Comparison of ENCODE assay signal across 9 cellular contexts in genomic region chr3:42072583-42072924, GRCh38. TPM values are rescaled to one million over a fixed set of nuclear protein-coding genes. Genes with fewer than 3 reads are reported as not detected.
DNase-seq lines count a peak whose midpoint lies in the region; ATAC-seq and TF ChIP-seq lines count a peak whose summit lies in the region.
"Had no signal": no experiment of that assay in that cellular context is flagged by ENCODE, and none has a peak within 500 bp of the region (broad histone marks: within the 10 kb centered on the region; RNA-seq: fewer than 3 reads in every experiment).

No MANE protein-coding gene starts in this region.

- no peak for TF ChIP-seq EP300 in sigmoid colon (IDR thresholded peaks at IDR 0.05)

- WGBS in sigmoid colon, 2 donors = 32 to 33% methylated on average over 5 of the region's 5 CpGs

- peaks cover 26% of the 10 kb centered on the region for H3K4me1 ChIP-seq in fibroblast of lung (ENCODE audit: control insufficient read depth, extremely low read depth, insufficient read depth, low read length)
- H3K4me1 ChIP-seq in sigmoid colon = peaks cover 0 to 84% (median 76%) of the 10 kb centered on the region in 4 donors

- ATAC-seq in GM21619 (IDR thresholded peaks at IDR 0.05; ENCODE audit: unreplicated experiment) (no peak), HG02852 (IDR thresholded peaks at IDR 0.05; ENCODE audit: unreplicated experiment) (no peak)
- no peak for ATAC-seq in stimulated activated effector memory CD8-positive, alpha-beta T cell treated with anti-CD3 and anti-CD28 coated beads, Interleukin-12 subunit alpha, Interleukin-12 subunit beta, amount 100 ng/mL, for 72 hours

- H3K9ac ChIP-seq in fibroblast of lung (ENCODE audit: insufficient read depth, low read length) = no peak overlapping the region

- peaks cover 29% of the 10 kb centered on the region for H3K4me1 Mint-ChIP-seq in stimulated activated effector memory CD8-positive, alpha-beta T cell treated with anti-CD3 and anti-CD28 coated beads, Interleukin-12 subunit alpha, Interleukin-12 subunit beta, amount 100 ng/mL, for 72 hours

- no peaks in the 10 kb centered on the region for H3K9me3 Mint-ChIP-seq in stimulated activated effector memory CD8-positive, alpha-beta T cell treated with anti-CD3 and anti-CD28 coated beads, Interleukin-12 subunit alpha, Interleukin-12 subunit beta, amount 100 ng/mL, for 72 hours

- no peak overlapping the region for H3K27ac Mint-ChIP-seq in stimulated activated effector memory CD8-positive, alpha-beta T cell treated with anti-CD3 and anti-CD28 coated beads, Interleukin-12 subunit alpha, Interleukin-12 subunit beta, amount 100 ng/mL, for 72 hours
- H3K27ac Mint-ChIP-seq: activated naive CD8-positive, alpha-beta T cell had no signal

- no peaks in the 10 kb centered on the region for H3K36me3 Mint-ChIP-seq in stimulated activated effector memory CD8-positive, alpha-beta T cell treated with anti-CD3 and anti-CD28 coated beads, Interleukin-12 subunit alpha, Interleukin-12 subunit beta, amount 100 ng/mL, for 72 hours

- H3K79me2 ChIP-seq in fibroblast of lung (ENCODE audit: control insufficient read depth, insufficient read depth, low read length) = peaks cover 68% of the 10 kb centered on the region

- TF ChIP-seq POLR2A in sigmoid colon (IDR thresholded peaks at IDR 0.05) = no peak

- H3K4me3 Mint-ChIP-seq in stimulated activated effector memory CD8-positive, alpha-beta T cell treated with anti-CD3 and anti-CD28 coated beads, Interleukin-12 subunit alpha, Interleukin-12 subunit beta, amount 100 ng/mL, for 72 hours = no peak overlapping the region
- H3K4me3 Mint-ChIP-seq: activated naive CD8-positive, alpha-beta T cell had no signal

- no peaks in the 10 kb centered on the region for H4K20me1 ChIP-seq in fibroblast of lung (ENCODE audit: control insufficient read depth, extremely low read depth, insufficient read depth, low read length)

- peak overlapping the region; percentile 96 for H3K27ac ChIP-seq in RWPE1
- peak overlapping the region; percentile 66 for H3K27ac ChIP-seq in fibroblast of lung (ENCODE audit: insufficient read depth, low read length)
- H3K27ac ChIP-seq in sigmoid colon = peak overlapping the region; percentile 76 to 93 (median 87)

- no peaks in the 10 kb centered on the region for H3K36me3 ChIP-seq in fibroblast of lung (ENCODE audit: control insufficient read depth, insufficient read depth, low read length)
- H3K36me3 ChIP-seq in sigmoid colon = no peaks in the 10 kb centered on the region

- no peaks in the 10 kb centered on the region for H3K27me3 ChIP-seq in fibroblast of lung (ENCODE audit: control insufficient read depth, insufficient read depth, low read length)
- H3K27me3 ChIP-seq in sigmoid colon = no peaks in the 10 kb centered on the region

- no peaks in the 10 kb centered on the region for H3K9me3 ChIP-seq in fibroblast of lung (ENCODE audit: control insufficient read depth, insufficient read depth, low read depth, low read length)
- H3K9me3 ChIP-seq in sigmoid colon = no peaks in the 10 kb centered on the region

- POLR2A ChIA-PET in RWPE1 (lab: Yijun Ruan, JAX; ENCODE audit: low non-redundant PET) = no interaction called here

- no peak for DNase-seq in GM12865 (ENCODE audit: low read depth)
- DNase-seq in RWPE1 (ENCODE audit: low spot score) = no peak
- DNase-seq in fibroblast of lung (ENCODE audit: low read depth in 2 of 2) = no peak
- no peak for DNase-seq in sigmoid colon
- DNase-seq in stimulated activated effector memory CD8-positive, alpha-beta T cell treated with anti-CD3 and anti-CD28 coated beads, Interleukin-12 subunit alpha, Interleukin-12 subunit beta, amount 100 ng/mL, for 72 hours (ENCODE audit: low spot score in 2 of 2) = no peak
- no peak for DNase-seq in HuH-7 (ENCODE audit: low spot score)

- H3K4me3 ChIP-seq in GM12865 (ENCODE audit: low read depth, low read length) (peak overlapping the region; percentile 5; the same call in 1 of the 2 replicates), fibroblast of lung (replicated peaks in 1 of 4; ENCODE audit: control extremely low read depth in 1 of 4, insufficient read depth in 1 of 4, low read depth in 3 of 4, low read length in 4 of 4) (peak overlapping the region in 3 of 4 experiments; percentile 6 to 43 (median 37)), sigmoid colon (peak overlapping the region in 3 of 4 donors; percentile 19 to 30 (median 27))

- intact Hi-C loops in sigmoid colon (cut with DNase I) = loop anchor here (10.0 kb wide), 1 partner anchor 1618 kb away; the partner anchor contains the start of gene RPL14

- CTCF ChIA-PET in RWPE1 (lab: Yijun Ruan, JAX) = no interaction called here

- peak overlapping the region; percentile 67 for H3K4me2 ChIP-seq in fibroblast of lung (ENCODE audit: extremely low read depth, insufficient read depth, low read length)

- H2AFZ ChIP-seq in fibroblast of lung (ENCODE audit: low read length) = no peak overlapping the region

- TF ChIP-seq CTCF in GM12865 (IDR thresholded peaks at IDR 0.05; ENCODE audit: insufficient read depth, low read depth, low read length, missing control alignments) (no peak), RWPE1 (conservative IDR thresholded peaks at IDR 0.05; ENCODE audit: low read depth) (no peak), fibroblast of lung (conservative IDR thresholded peaks at IDR 0.05 in 1 of 2, IDR thresholded peaks at IDR 0.05 in 1 of 2; ENCODE audit: low read depth in 1 of 2, low read length in 2 of 2) (no peak), sigmoid colon (IDR thresholded peaks at IDR 0.05) (no peak)

RNA-seq across cellular contexts. Expression of gene TRAK1, which starts 18.6 kb away (rescaled TPM):
- total RNA-seq in fibroblast of lung = 19.3 and 37.8 TPM in 2 replicates
- 34.9 and 44.0 TPM in 2 replicates for polyA plus RNA-seq in fibroblast of lung
- polyA plus RNA-seq in fibroblast of lung (2012) = 28.5 and 39.9 TPM in 2 replicates
- 59.2 and 77.2 TPM in 2 replicates for polyA minus RNA-seq in fibroblast of lung (ENCODE audit: low replicate concordance)
- total RNA-seq in sigmoid colon = 10 to 100 TPM; 17.6 to 42.7 (median 27.2) TPM
- polyA plus RNA-seq in sigmoid colon = 10 to 100 TPM; 31.8 to 39.5 (median 37.9) TPM
